20 cellular contexts compared by ENCODE assay signal in genomic region chr6:84836366-84836765, GRCh38.
DNase-seq lines count a peak whose midpoint lies in the region; ATAC-seq, FAIRE-seq and TF ChIP-seq lines count a peak whose summit lies in the region.
"Had no signal": no experiment of that assay in that cellular context is flagged by ENCODE, and none has a peak within 500 bp of the region (broad histone marks: within the 10 kb centered on the region; RNA-seq: fewer than 3 reads in every experiment).

No MANE protein-coding gene starts in this region.

- peak; percentile 63 for FAIRE-seq in GM12892 (lab: Jason Lieb, UNC)
- FAIRE-seq in bronchial epithelial cell (lab: Jason Lieb, UNC): peak; percentile 80
- FAIRE-seq: A549, pancreas had no signal

- no peak for TF ChIP-seq CTCF in bronchial epithelial cell (IDR thresholded peaks at IDR 0.05; ENCODE audit: insufficient read depth, low read length, severe bottlenecking)

- no peaks in the 10 kb centered on the region for H3K4me1 Mint-ChIP-seq in natural killer cell treated with Interleukin-12 subunit alpha and Interleukin-12 subunit beta and Interleukin-15 and Interleukin-18, amount 100 ng/mL, for 72 hours (ENCODE audit: low read depth in 2 of 2)
- H3K4me1 Mint-ChIP-seq: brain; CD4-positive, alpha-beta memory T cell; stimulated activated effector memory CD8-positive, alpha-beta T cell treated with anti-CD3 and anti-CD28 coated beads, Interleukin-12 subunit alpha, Interleukin-12 subunit beta, amount 100 ng/mL, for 72 hours had no signal

- no peaks in the 10 kb centered on the region for H3K27me3 Mint-ChIP-seq in natural killer cell treated with Interleukin-12 subunit alpha and Interleukin-12 subunit beta and Interleukin-15 and Interleukin-18, amount 100 ng/mL, for 72 hours
- H3K27me3 Mint-ChIP-seq: CD4-positive, alpha-beta memory T cell had no signal

- no peak overlapping the region for H3K4me3 Mint-ChIP-seq in natural killer cell treated with Interleukin-12 subunit alpha and Interleukin-12 subunit beta and Interleukin-15 and Interleukin-18, amount 100 ng/mL, for 72 hours
- H3K4me3 Mint-ChIP-seq: brain; CD4-positive, alpha-beta memory T cell; stimulated activated effector memory CD8-positive, alpha-beta T cell treated with anti-CD3 and anti-CD28 coated beads, Interleukin-12 subunit alpha, Interleukin-12 subunit beta, amount 100 ng/mL, for 72 hours; T-helper 1 cell treated with Interleukin-12 subunit alpha and Interleukin-12 subunit beta and Interleukin-4 antibody, amounts not matched to agents 30 μg/mL and 1 μg/mL, for 36 hours had no signal

- TF ChIP-seq POLR2A in GM12892 (IDR thresholded peaks at IDR 0.05; ENCODE audit: low read depth, low read length): no peak

- peaks cover 23% of the 10 kb centered on the region for H3K9me3 Mint-ChIP-seq in natural killer cell treated with Interleukin-12 subunit alpha and Interleukin-12 subunit beta and Interleukin-15 and Interleukin-18, amount 100 ng/mL, for 72 hours

- ATAC-seq in GM19438 (IDR thresholded peaks at IDR 0.05; ENCODE audit: low read depth, unreplicated experiment) (peak; percentile 68), HG03159 (IDR thresholded peaks at IDR 0.05; ENCODE audit: unreplicated experiment) (peak; percentile 62), GM21737 (IDR thresholded peaks at IDR 0.05; ENCODE audit: unreplicated experiment) (no peak)
- ATAC-seq in natural killer cell treated with Interleukin-12 subunit alpha and Interleukin-12 subunit beta and Interleukin-15 and Interleukin-18, amount 100 ng/mL, for 72 hours: no peak
- ATAC-seq: A549; activated naive CD4-positive, alpha-beta T cell treated with anti-CD3 and anti-CD28 coated beads, Interleukin-2, amount 50 U/mL, for 72 hours; left lobe of liver; pancreas; stimulated activated effector memory CD8-positive, alpha-beta T cell treated with anti-CD3 and anti-CD28 coated beads, Interleukin-12 subunit alpha, Interleukin-12 subunit beta, amount 100 ng/mL, for 72 hours had no signal

- no peaks in the 10 kb centered on the region for H3K27me3 ChIP-seq in bronchial epithelial cell (ENCODE audit: control insufficient read depth, insufficient read depth, low read length)
- H3K27me3 ChIP-seq: pancreas, tibial artery had no signal

- H3K27ac Mint-ChIP-seq in natural killer cell treated with Interleukin-12 subunit alpha and Interleukin-12 subunit beta and Interleukin-15 and Interleukin-18, amount 100 ng/mL, for 72 hours: no peak overlapping the region
- H3K27ac Mint-ChIP-seq: activated naive CD4-positive, alpha-beta T cell treated with anti-CD3 and anti-CD28 coated beads, Interleukin-2, amount 50 U/mL, for 72 hours; brain; CD4-positive, alpha-beta memory T cell; stimulated activated effector memory CD8-positive, alpha-beta T cell treated with anti-CD3 and anti-CD28 coated beads, Interleukin-12 subunit alpha, Interleukin-12 subunit beta, amount 100 ng/mL, for 72 hours; T-helper 1 cell treated with Interleukin-12 subunit alpha and Interleukin-12 subunit beta and Interleukin-4 antibody, amounts not matched to agents 30 μg/mL and 1 μg/mL, for 36 hours had no signal

- no peaks in the 10 kb centered on the region for H3K36me3 ChIP-seq in bronchial epithelial cell (ENCODE audit: control insufficient read depth, insufficient read depth, low read length)
- H3K36me3 ChIP-seq: pancreas, tibial artery had no signal

- no peak overlapping the region for H3K4me3 ChIP-seq in bronchial epithelial cell (ENCODE audit: low read depth, low read length)
- H3K4me3 ChIP-seq: A549, dorsolateral prefrontal cortex, pancreas, tibial artery had no signal

- H3K36me3 Mint-ChIP-seq in natural killer cell treated with Interleukin-12 subunit alpha and Interleukin-12 subunit beta and Interleukin-15 and Interleukin-18, amount 100 ng/mL, for 72 hours: peaks cover 12% of the 10 kb centered on the region
- H3K36me3 Mint-ChIP-seq: brain; CD4-positive, alpha-beta memory T cell; stimulated activated effector memory CD8-positive, alpha-beta T cell treated with anti-CD3 and anti-CD28 coated beads, Interleukin-12 subunit alpha, Interleukin-12 subunit beta, amount 100 ng/mL, for 72 hours had no signal

- no peak for DNase-seq in GM12892 (ENCODE audit: insufficient read length)
- DNase-seq in bronchial epithelial cell (ENCODE audit: low read depth): peak; percentile 98
- DNase-seq in SKM-1 (lab: John Stamatoyannopoulos, UW; ENCODE audit: unreplicated experiment): no peak
- DNase-seq in activated CD4-positive, alpha-beta T cell treated with anti-CD3 and anti-CD28 coated beads, Interleukin-2, amount 50 U/mL, for 1 hour: no peak
- DNase-seq in natural killer cell treated with Interleukin-12 subunit alpha and Interleukin-12 subunit beta and Interleukin-15 and Interleukin-18, amount 100 ng/mL, for 72 hours (ENCODE audit: low spot score): no peak
- DNase-seq: CD4-positive, alpha-beta memory T cell; dorsolateral prefrontal cortex; NCI-H1105; pancreas; RPMI8226; tibial artery had no signal

Comparison
In these comparisons a context has a peak if more than half of its experiments do, and no peak if none do; other contexts are left out.
1. ATAC-seq: peak in GM19438 (single experiment) and HG03159 (single experiment); none in natural killer cell treated with Interleukin-12 subunit alpha and Interleukin-12 subunit beta and Interleukin-15 and Interleukin-18, amount 100 ng/mL, for 72 hours (0 of 2) and GM21737 (single experiment).